ENCODE assay signal across 12 cellular contexts in the genomic region with DNA sequence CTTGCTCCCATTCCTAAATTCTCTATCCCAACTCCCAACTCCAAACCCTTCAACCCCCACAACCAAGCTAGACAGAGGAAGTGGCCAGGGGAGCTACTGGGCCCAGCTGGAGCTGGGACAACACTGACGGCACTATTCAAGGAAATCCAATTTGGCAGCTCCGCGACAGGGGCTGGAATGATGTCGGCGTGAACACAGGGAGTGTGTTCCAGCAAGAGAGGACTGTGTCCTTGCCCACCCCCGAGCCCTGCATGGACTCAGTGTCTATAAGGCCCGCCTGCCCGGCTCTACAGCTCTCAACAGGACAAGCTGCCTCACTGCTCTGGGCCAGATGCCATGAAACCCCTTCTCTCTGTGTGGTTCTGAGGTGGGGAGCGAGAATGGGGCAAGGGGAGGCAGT. TPM values are rescaled to one million over a fixed set of nuclear protein-coding genes. Genes with fewer than 3 reads are reported as not detected.
A peak's percentile ranks its signal among the peaks of the same experiment; 100 is the strongest.
DNase-seq lines count a peak whose midpoint lies in the region; ATAC-seq and TF ChIP-seq lines count a peak whose summit lies in the region.
"Had no signal": no experiment of that assay in that cellular context is flagged by ENCODE, and none has a peak within 500 bp of the region (broad histone marks: within the 10 kb centered on the region; RNA-seq: fewer than 3 reads in every experiment).

No MANE protein-coding gene starts in this region.

- H3K27me3 Mint-ChIP-seq in activated naive CD4-positive, alpha-beta T cell treated with anti-CD3 and anti-CD28 coated beads, Interleukin-2, amount 50 U/mL, for 24 hours: no peaks in the 10 kb centered on the region
- no peaks in the 10 kb centered on the region for H3K27me3 Mint-ChIP-seq in activated naive CD4-positive, alpha-beta T cell treated with anti-CD3 and anti-CD28 coated beads for 36 hours (ENCODE audit: low read depth)
- H3K27me3 Mint-ChIP-seq: naive thymus-derived CD8-positive, alpha-beta T cell had no signal

- peaks cover 13% of the 10 kb centered on the region for H3K36me3 Mint-ChIP-seq in activated naive CD4-positive, alpha-beta T cell treated with anti-CD3 and anti-CD28 coated beads, Interleukin-2, amount 50 U/mL, for 24 hours
- peaks cover 55% of the 10 kb centered on the region for H3K36me3 Mint-ChIP-seq in activated naive CD4-positive, alpha-beta T cell treated with anti-CD3 and anti-CD28 coated beads for 36 hours (ENCODE audit: low read depth)

- CTCF ChIA-PET in activated naive CD4-positive, alpha-beta T cell treated with anti-CD3 and anti-CD28 coated beads for 36 hours (lab: Charles Lee): interaction anchor here (4.3 kb wide), 1 partner anchor 9 kb away, joined by 25 read pairs; no protein-coding TSS in a partner anchor

- peak overlapping the region; percentile 76 for H3K27ac Mint-ChIP-seq in activated naive CD4-positive, alpha-beta T cell treated with anti-CD3 and anti-CD28 coated beads, Interleukin-2, amount 50 U/mL, for 24 hours
- no peak overlapping the region for H3K27ac Mint-ChIP-seq in activated naive CD4-positive, alpha-beta T cell treated with anti-CD3 and anti-CD28 coated beads for 36 hours

- no peaks in the 10 kb centered on the region for H3K9me3 Mint-ChIP-seq in activated naive CD4-positive, alpha-beta T cell treated with anti-CD3 and anti-CD28 coated beads, Interleukin-2, amount 50 U/mL, for 24 hours
- no peaks in the 10 kb centered on the region for H3K9me3 Mint-ChIP-seq in activated naive CD4-positive, alpha-beta T cell treated with anti-CD3 and anti-CD28 coated beads for 36 hours
- H3K9me3 Mint-ChIP-seq: naive thymus-derived CD8-positive, alpha-beta T cell had no signal

- H4K20me1 ChIP-seq in osteoblast (ENCODE audit: insufficient read depth, low read length): no peaks in the 10 kb centered on the region

- peak overlapping the region; percentile 72 for H3K27ac ChIP-seq in osteoblast (ENCODE audit: low read depth, low read length)
- peak overlapping the region; percentile 13 to 63 (median 46) for H3K27ac ChIP-seq in upper lobe of left lung

- no peaks in the 10 kb centered on the region for H3K9me3 ChIP-seq in osteoblast (ENCODE audit: low read depth, low read length)
- H3K9me3 ChIP-seq in upper lobe of left lung: no peaks in the 10 kb centered on the region

- no peak overlapping the region for H2AFZ ChIP-seq in osteoblast (ENCODE audit: low read length)

- H3K4me1 Mint-ChIP-seq in activated naive CD4-positive, alpha-beta T cell treated with anti-CD3 and anti-CD28 coated beads, Interleukin-2, amount 50 U/mL, for 24 hours: peaks cover 5% of the 10 kb centered on the region
- H3K4me1 Mint-ChIP-seq in activated naive CD4-positive, alpha-beta T cell treated with anti-CD3 and anti-CD28 coated beads for 36 hours (ENCODE audit: low read depth): peaks cover 7% of the 10 kb centered on the region

- peaks cover 45% of the 10 kb centered on the region for H3K36me3 ChIP-seq in osteoblast (ENCODE audit: insufficient read depth, low read length)
- H3K36me3 ChIP-seq in upper lobe of left lung: peaks cover 19 to 99% (median 67%) of the 10 kb centered on the region in 4 donors

- TF ChIP-seq CTCF in osteoblast (IDR thresholded peaks at IDR 0.05; ENCODE audit: extremely low read depth, low read depth, low read length): no peak
- TF ChIP-seq CTCF in upper lobe of left lung (IDR thresholded peaks at IDR 0.05): no peak

- TF ChIP-seq POLR2A in upper lobe of left lung (IDR thresholded peaks at IDR 0.05): no peak

- H3K79me2 ChIP-seq in osteoblast (ENCODE audit: insufficient read depth, low read length): peaks cover 3% of the 10 kb centered on the region

- WGBS in upper lobe of left lung, 2 donors: 66 to 83% methylated on average over 7 to 9 of the region's 9 CpGs

- ATAC-seq in upper lobe of left lung (ENCODE audit: low FRiP score in 2 of 2): peak; percentile 39 to 65
- ATAC-seq in HG03520 (IDR thresholded peaks at IDR 0.05; ENCODE audit: unreplicated experiment): no peak
- ATAC-seq in GM18909 (IDR thresholded peaks at IDR 0.05; ENCODE audit: poor library complexity, unreplicated experiment): no peak
- ATAC-seq: naive thymus-derived CD8-positive, alpha-beta T cell had no signal

- no peak for DNase-seq in activated naive CD4-positive, alpha-beta T cell treated with anti-CD3 and anti-CD28 coated beads for 36 hours
- DNase-seq in head of caudate nucleus (peak in 38 of 42 donors; percentile 28 to 82 (median 57)), osteoblast (ENCODE audit: insufficient read length, low spot score, missing footprints) (no peak), upper lobe of left lung (no peak), UCSD-AML1 (lab: John Stamatoyannopoulos, UW; ENCODE audit: unreplicated experiment) (no peak)
- DNase-seq: EL, glutamatergic neuron, NCI-H524 had no signal

- H3K4me2 ChIP-seq in osteoblast (ENCODE audit: insufficient read depth, low read length): no peak overlapping the region

- H3K27me3 ChIP-seq in osteoblast (ENCODE audit: insufficient read depth, low read length): no peaks in the 10 kb centered on the region
- H3K27me3 ChIP-seq in upper lobe of left lung: no peaks in the 10 kb centered on the region

- H3K4me3 ChIP-seq in osteoblast (ENCODE audit: insufficient read depth, low read length): no peak overlapping the region
- H3K4me3 ChIP-seq in upper lobe of left lung: no peak overlapping the region

- H3K4me1 ChIP-seq in osteoblast (ENCODE audit: insufficient read depth, low read length) (peaks cover 68% of the 10 kb centered on the region), upper lobe of left lung (peaks cover 5 to 11% (median 10%) of the 10 kb centered on the region in 4 donors)

- intact Hi-C loops in activated naive CD4-positive, alpha-beta T cell treated with anti-CD3 and anti-CD28 coated beads for 36 hours (cut with micrococcal nuclease): no loop called here
- intact Hi-C loops in head of caudate nucleus (cut with DNase I): no loop called here

- no peak for TF ChIP-seq EP300 in upper lobe of left lung (IDR thresholded peaks at IDR 0.05)

- no peak overlapping the region for H3K4me3 Mint-ChIP-seq in activated naive CD4-positive, alpha-beta T cell treated with anti-CD3 and anti-CD28 coated beads, Interleukin-2, amount 50 U/mL, for 24 hours
- no peak overlapping the region for H3K4me3 Mint-ChIP-seq in activated naive CD4-positive, alpha-beta T cell treated with anti-CD3 and anti-CD28 coated beads for 36 hours
- H3K4me3 Mint-ChIP-seq: naive thymus-derived CD8-positive, alpha-beta T cell had no signal

RNA-seq across cellular contexts. Expression of a gene that starts 11.3 kb away (rescaled TPM):
- total RNA-seq in activated naive CD4-positive, alpha-beta T cell treated with anti-CD3 and anti-CD28 coated beads for 36 hours: 10 to 100 TPM; 97.6 to 97.9 TPM
- total RNA-seq in osteoblast (44.5 and 51.9 TPM in 2 replicates), upper lobe of left lung (100 to 1,000 TPM in 2 of 6 donors, 10 to 100 TPM in 4; 45.0 to 138 (median 63.8) TPM)

RNA-seq across cellular contexts. Expression of a gene that starts 11.9 kb away (rescaled TPM):
- 10 to 100 TPM; 14.0 to 14.4 TPM for total RNA-seq in activated naive CD4-positive, alpha-beta T cell treated with anti-CD3 and anti-CD28 coated beads for 36 hours
- 13.4 and 14.7 TPM in 2 replicates for total RNA-seq in osteoblast
- total RNA-seq in upper lobe of left lung: 10 to 100 TPM in 4 of 6 donors, 1 to 10 TPM in 2; 9.0 to 24.1 (median 19.8) TPM

RNA-seq across cellular contexts. Expression of a gene that starts 21.4 kb away (rescaled TPM):
- 1 to 10 TPM; 2.1 to 2.2 TPM for total RNA-seq in activated naive CD4-positive, alpha-beta T cell treated with anti-CD3 and anti-CD28 coated beads for 36 hours
- total RNA-seq in osteoblast (3,614 and 3,853 TPM in 2 replicates), upper lobe of left lung (100 to 1,000 TPM; 105 to 608 (median 334) TPM)

RNA-seq across cellular contexts. Expression of a gene that starts 42.0 kb away (rescaled TPM):
- 10 to 100 TPM; 23.9 to 25.6 TPM for total RNA-seq in activated naive CD4-positive, alpha-beta T cell treated with anti-CD3 and anti-CD28 coated beads for 36 hours
- 27.5 and 35.7 TPM in 2 replicates for total RNA-seq in osteoblast
- total RNA-seq in upper lobe of left lung: 100 to 1,000 TPM in 4 of 6 donors, 10 to 100 TPM in 2; 62.8 to 287 (median 153) TPM

Comparison
In these comparisons a context has a peak if more than half of its experiments do, and no peak if none do; other contexts are left out.
1. DNase-seq: peak in head of caudate nucleus (38 of 42); none in activated naive CD4-positive, alpha-beta T cell treated with anti-CD3 and anti-CD28 coated beads for 36 hours (single experiment), osteoblast (single experiment), upper lobe of left lung (0 of 2) and UCSD-AML1 (single experiment).
2. ATAC-seq: peak in upper lobe of left lung (2 of 2); none in HG03520 (single experiment) and GM18909 (single experiment).
3. RNA of a gene that starts 21.4 kb away (total RNA-seq): 3,614 to 3,853 TPM in osteoblast and 105 to 608 TPM in upper lobe of left lung; 2.1 to 2.2 TPM in activated naive CD4-positive, alpha-beta T cell treated with anti-CD3 and anti-CD28 coated beads for 36 hours; every median in the first group is over 10 times any median in the second.